In genomic region chr1:154770897-154771594, GRCh38 we compare ENCODE assay signal across 1 cellular context.
TF ChIP-seq lines count a peak whose summit lies in the region.

No MANE protein-coding gene starts in this region.

TF ChIP-seq in HEK293, 187 proteins besides CTCF, POLR2A, EP300 and RAD21 (continued from another document):
- peak; percentile 62; the same call in 1 of the 2 replicates for TF ChIP-seq ZNF558 (tag by site-specific recombination; IDR thresholded peaks at IDR 0.05)
- peak; percentile 53 for TF ChIP-seq ZNF510 (tag by site-specific recombination; IDR thresholded peaks at IDR 0.05; ENCODE audit: insufficient replicate concordance)
- peak; percentile 48; the same call in 1 of the 2 replicates for TF ChIP-seq KLF7 (tag by site-specific recombination; IDR thresholded peaks at IDR 0.05; ENCODE audit: borderline replicate concordance)
- TF ChIP-seq ZNF561 (tag by site-specific recombination; IDR thresholded peaks at IDR 0.05; ENCODE audit: borderline replicate concordance) = no peak
- no peak for TF ChIP-seq ZBTB44 (tag by site-specific recombination; IDR thresholded peaks at IDR 0.05)
- TF ChIP-seq ZNF791 (tag by site-specific recombination; IDR thresholded peaks at IDR 0.05) = no peak
- TF ChIP-seq ZNF488 (tag by site-specific recombination; IDR thresholded peaks at IDR 0.05) = no peak
- no peak for TF ChIP-seq SCRT1 (tag by site-specific recombination; IDR thresholded peaks at IDR 0.05; ENCODE audit: borderline replicate concordance)
- TF ChIP-seq ZXDB (tag by site-specific recombination; IDR thresholded peaks at IDR 0.05) = peak; percentile 77
- peak; percentile 59; the same call in 1 of the 2 replicates for TF ChIP-seq ZNF580 (tag by site-specific recombination; IDR thresholded peaks at IDR 0.05)
- 0 out of 2 replicates have a peak, but pooled peaks have one; percentile 50 for TF ChIP-seq GFI1B (tag by site-specific recombination; IDR thresholded peaks at IDR 0.05)
- peak; percentile 89 for TF ChIP-seq ZNF426 (tag by site-specific recombination; IDR thresholded peaks at IDR 0.05)
- peak; percentile 56 for TF ChIP-seq ZBTB21 (tag by site-specific recombination; IDR thresholded peaks at IDR 0.05)
- no peak for TF ChIP-seq ZNF416 (tag by site-specific recombination; IDR thresholded peaks at IDR 0.05)
- 0 out of 2 replicates have a peak, but pooled peaks have one; percentile 49 for TF ChIP-seq ZNF341 (tag by site-specific recombination; IDR thresholded peaks at IDR 0.05; ENCODE audit: low read depth)
- no peak for TF ChIP-seq HIC1 (tag by site-specific recombination; IDR thresholded peaks at IDR 0.05)
- TF ChIP-seq ZNF350 (tag by site-specific recombination; IDR thresholded peaks at IDR 0.05) = no peak
- TF ChIP-seq ZNF623 (tag by site-specific recombination; IDR thresholded peaks at IDR 0.05) = peak; percentile 79
- no peak for TF ChIP-seq PRDM1 (tag by site-specific recombination; IDR thresholded peaks at IDR 0.05)
- TF ChIP-seq ZNF701 (tag by site-specific recombination; IDR thresholded peaks at IDR 0.05) = no peak
- no peak for TF ChIP-seq ZBTB48 (tag by site-specific recombination; IDR thresholded peaks at IDR 0.05)
- TF ChIP-seq ZNF274 (IDR thresholded peaks at IDR 0.05; ENCODE audit: low read length) = no peak
- TF ChIP-seq ZNF274 (tag by site-specific recombination; IDR thresholded peaks at IDR 0.05; ENCODE audit: borderline replicate concordance) = no peak
- no peak for TF ChIP-seq ZNF837 (tag by site-specific recombination; IDR thresholded peaks at IDR 0.05)
